Comparison of ENCODE assay signal across 21 cellular contexts in genomic region chr20:11329271-11329670, GRCh38.
A peak's percentile ranks its signal among the peaks of the same experiment; 100 is the strongest.
DNase-seq lines count a peak whose midpoint lies in the region; ATAC-seq and TF ChIP-seq lines count a peak whose summit lies in the region.
"Had no signal": no experiment of that assay in that cellular context is flagged by ENCODE, and none has a peak within 500 bp of the region (broad histone marks: within the 10 kb centered on the region; RNA-seq: fewer than 3 reads in every experiment).

No MANE protein-coding gene starts in this region.

- intact Hi-C loops in esophagus squamous epithelium (cut with DNase I) = no loop called here

- H3K36me3 ChIP-seq in esophagus squamous epithelium = no peaks in the 10 kb centered on the region

- DNase-seq in NCI-H345 (lab: John Stamatoyannopoulos, UW) = peak; percentile 22
- no peak for DNase-seq in NCI-H345 treated with DMSO at 0.1 percent for 48 hours (lab: John Stamatoyannopoulos, UW; ENCODE audit: unreplicated experiment)
- DNase-seq in M059J (ENCODE audit: low read depth) = peak; percentile 36
- DNase-seq in esophagus squamous epithelium (lab: John Stamatoyannopoulos, UW) = no peak
- peak; percentile 69 for DNase-seq in renal cortical epithelial cell (ENCODE audit: low read depth)
- DNase-seq in NCI-H2227 treated with DMSO at 0.1 percent for 48 hours (lab: John Stamatoyannopoulos, UW) = no peak
- DNase-seq: Caco-2, DND-41, GM23248, MM.1S, NCI-H1105, NCI-H1694 treated with DMSO at 0.1 percent for 48 hours, NCI-H226, NCI-H82 had no signal

- 40 to 53% methylated on average over 1 of the region's 1 CpG for WGBS in esophagus squamous epithelium, 2 donors

- no peak for TF ChIP-seq POLR2A in esophagus squamous epithelium (IDR thresholded peaks at IDR 0.05)

- peaks cover 0 to 41% (median 10%) of the 10 kb centered on the region in 3 donors for H3K4me1 ChIP-seq in esophagus squamous epithelium
- H3K4me1 ChIP-seq: Caco-2 had no signal

- H3K27me3 ChIP-seq in esophagus squamous epithelium = no peaks in the 10 kb centered on the region

- H3K27ac ChIP-seq in esophagus squamous epithelium = peak overlapping the region in 3 of 4 donors; percentile 30 to 45 (median 43)
- H3K27ac ChIP-seq: GM23248, KMS-11, SK-N-MC had no signal

- no peaks in the 10 kb centered on the region for H3K9me3 ChIP-seq in esophagus squamous epithelium
- H3K9me3 ChIP-seq: Caco-2 had no signal

- no peak for TF ChIP-seq CTCF in esophagus squamous epithelium (IDR thresholded peaks at IDR 0.05)

- ATAC-seq in GM21825 (IDR thresholded peaks at IDR 0.05; ENCODE audit: unreplicated experiment) = no peak
- no peak for ATAC-seq in GM21576 (IDR thresholded peaks at IDR 0.05; ENCODE audit: unreplicated experiment)
- ATAC-seq: HCT116, Panc1, Right ventricle myocardium inferior had no signal

- no peak overlapping the region for H3K4me3 ChIP-seq in esophagus squamous epithelium
- H3K4me3 ChIP-seq: GM23248, SK-N-MC had no signal

Comparison
In these comparisons a context has a peak if more than half of its experiments do, and no peak if none do; other contexts are left out.
1. DNase-seq: peak in NCI-H345 (single experiment), M059J (single experiment) and renal cortical epithelial cell (single experiment); none in NCI-H345 treated with DMSO at 0.1 percent for 48 hours (single experiment), esophagus squamous epithelium (single experiment) and NCI-H2227 treated with DMSO at 0.1 percent for 48 hours (single experiment).